ENCODE assay signal across 14 cellular contexts in the genomic region with DNA sequence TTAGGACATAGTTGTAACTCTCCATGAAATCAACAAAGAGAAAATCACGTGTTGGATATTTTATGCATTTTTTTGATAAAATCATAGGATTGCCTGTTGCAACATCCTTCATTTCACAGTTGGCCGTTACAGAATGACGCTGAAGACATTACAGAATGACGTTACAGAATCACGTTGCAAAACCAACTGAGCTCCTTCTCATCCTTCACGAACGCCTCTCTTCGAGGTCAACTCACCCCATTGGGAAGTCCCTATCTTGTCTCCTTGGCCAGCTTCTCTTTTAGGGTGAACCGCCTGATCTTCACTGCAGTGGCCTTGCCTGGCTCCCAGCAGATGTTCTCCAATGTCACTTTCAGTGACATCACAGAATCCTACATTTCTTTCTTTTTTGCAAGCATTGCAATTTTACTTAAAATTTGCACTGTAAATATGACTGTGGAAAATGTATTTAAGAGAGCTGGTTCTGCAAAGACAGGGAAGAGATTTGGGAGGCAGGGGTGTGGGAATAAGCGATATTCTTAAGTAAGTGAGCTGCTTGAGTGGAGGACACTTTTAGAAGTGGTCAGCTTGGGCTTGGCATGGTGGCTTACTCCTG. TPM values are rescaled to one million over a fixed set of nuclear protein-coding genes. Genes with fewer than 3 reads are reported as not detected.
A peak's percentile ranks its signal among the peaks of the same experiment; 100 is the strongest.
DNase-seq lines count a peak whose midpoint lies in the region; ATAC-seq and TF ChIP-seq lines count a peak whose summit lies in the region.
"Had no signal": no experiment of that assay in that cellular context is flagged by ENCODE, and none has a peak within 500 bp of the region (broad histone marks: within the 10 kb centered on the region; RNA-seq: fewer than 3 reads in every experiment).

No MANE protein-coding gene starts in this region.

- no peaks in the 10 kb centered on the region for H3K36me3 Mint-ChIP-seq in endothelial cell (ENCODE audit: low read depth, unreplicated experiment)
- H3K36me3 Mint-ChIP-seq: CD8-positive, alpha-beta T cell had no signal

- H3K4me3 ChIP-seq in HL-60 (replicated peaks; ENCODE audit: insufficient read depth, low read length): no peak overlapping the region
- H3K4me3 ChIP-seq: HAP-1 had no signal

- no peaks in the 10 kb centered on the region for H3K27me3 ChIP-seq in HL-60 (ENCODE audit: insufficient read depth, poor library complexity, severe bottlenecking)

- no peak for ATAC-seq in HG02610 (IDR thresholded peaks at IDR 0.05; ENCODE audit: unreplicated experiment)
- ATAC-seq: CD8-positive, alpha-beta T cell had no signal

- peaks cover 1% of the 10 kb centered on the region for H3K27me3 Mint-ChIP-seq in endothelial cell (ENCODE audit: unreplicated experiment)

- TF ChIP-seq CTCF in HL-60 (IDR thresholded peaks at IDR 0.05; ENCODE audit: insufficient read depth, low read length): no peak
- no peak for TF ChIP-seq CTCF in endothelial cell (IDR thresholded peaks at IDR 0.05; ENCODE audit: unreplicated experiment)

- peaks cover 13% of the 10 kb centered on the region for H3K4me1 Mint-ChIP-seq in endothelial cell (ENCODE audit: unreplicated experiment)

- peak in 1 of 2 experiments; percentile 59 for DNase-seq in HL-60 (ENCODE audit: low read depth in 1 of 2, low spot score in 1 of 2)
- peak; percentile 6 for DNase-seq in ecto neural progenitor cell (ENCODE audit: low spot score)
- DNase-seq in endothelial cell (ENCODE audit: low spot score): no peak
- DNase-seq: CD8-positive, alpha-beta T cell; DND-41; GDM1; NCI-H1436 treated with DMSO at 0.1 percent for 48 hours; NCI-H2081; NCI-H524; RPMI8226 had no signal

- H3K27ac ChIP-seq in HL-60 (replicated peaks): peak overlapping the region; percentile 40

- H3K4me3 Mint-ChIP-seq in endothelial cell (ENCODE audit: unreplicated experiment): no peak overlapping the region
- H3K4me3 Mint-ChIP-seq: B cell; CD8-positive, alpha-beta T cell had no signal

- no peaks in the 10 kb centered on the region for H3K9me3 Mint-ChIP-seq in endothelial cell (ENCODE audit: unreplicated experiment)
- H3K9me3 Mint-ChIP-seq: CD8-positive, alpha-beta T cell had no signal

- H3K27ac Mint-ChIP-seq in endothelial cell (ENCODE audit: unreplicated experiment): no peak overlapping the region
- H3K27ac Mint-ChIP-seq: B cell; CD8-positive, alpha-beta T cell had no signal

RNA-seq across cellular contexts. Expression of gene KRTAP5-7, which starts 5.0 kb away (rescaled TPM):
- not detected for total RNA-seq in endothelial cell (ENCODE audit: unreplicated experiment)
- total RNA-seq: CD8-positive, alpha-beta T cell; LHCN-M2 had no signal

RNA-seq across cellular contexts. Expression of gene KRTAP5-8, which starts 5.7 kb away (rescaled TPM):
- total RNA-seq in endothelial cell (ENCODE audit: unreplicated experiment): not detected
- total RNA-seq: LHCN-M2 had no signal

RNA-seq across cellular contexts. Expression of gene KRTAP5-9, which starts 16.1 kb away (rescaled TPM):
- 0.80 TPM for total RNA-seq in endothelial cell (ENCODE audit: unreplicated experiment)
- total RNA-seq: CD8-positive, alpha-beta T cell; LHCN-M2 had no signal

RNA-seq across cellular contexts. Expression of gene KRTAP5-10, which starts 33.2 kb away (rescaled TPM):
- total RNA-seq in endothelial cell (ENCODE audit: unreplicated experiment): 0.23 TPM
- total RNA-seq: B cell; CD8-positive, alpha-beta T cell; LHCN-M2 had no signal

RNA-seq across cellular contexts. Expression of gene KRTAP5-11, which starts 50.6 kb away (rescaled TPM):
- total RNA-seq in endothelial cell (ENCODE audit: unreplicated experiment): not detected
- total RNA-seq: B cell; CD8-positive, alpha-beta T cell; LHCN-M2 had no signal
